30 cellular contexts compared by ENCODE assay signal in the genomic region with DNA sequence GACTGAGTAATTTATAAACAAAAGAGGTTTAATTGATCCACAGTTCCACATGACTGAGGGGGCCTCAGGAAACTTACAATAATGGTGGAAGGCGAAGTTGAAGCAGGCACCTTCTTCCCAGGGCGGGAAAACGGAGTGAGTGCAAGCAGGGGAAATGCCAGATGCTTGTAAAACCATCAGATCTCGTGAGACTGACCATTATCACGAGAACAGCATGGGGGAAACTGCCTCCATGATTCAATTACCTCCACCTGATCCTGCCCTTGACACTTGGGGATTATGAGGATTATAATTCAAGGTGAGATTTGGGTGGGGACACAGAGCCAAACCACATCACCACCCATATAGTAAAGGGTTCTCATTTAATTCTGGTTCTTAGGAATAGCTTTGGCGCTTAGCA.
"Had no signal": no experiment of that assay in that cellular context is flagged by ENCODE, and none has a peak within 500 bp of the region (broad histone marks: within the 10 kb centered on the region; RNA-seq: fewer than 3 reads in every experiment).

No MANE protein-coding gene starts in this region.

- H3K9me3 ChIP-seq: adrenal gland, body of pancreas, esophagus muscularis mucosa, gastrocnemius medialis, heart left ventricle had no signal

- FAIRE-seq: colon had no signal

- DNase-seq: activated CD4-positive, alpha-beta memory T cell treated with anti-CD3 and anti-CD28 coated beads, Interleukin-2, amount 10 ng/mL, durations not matched to agents 7 days and 5 days; activated CD4-positive, alpha-beta T cell treated with anti-CD3 and anti-CD28 coated beads for 4 hours; activated CD4-positive, alpha-beta T cell treated with anti-CD3 and anti-CD28 coated beads, Interleukin-2, amount 10 ng/mL, durations not matched to agents 7 days and 5 days; activated CD4-positive, alpha-beta T cell treated with anti-CD3 and anti-CD28 coated beads, Interleukin-2, amount 50 U/mL, for 4 hours; activated CD4-positive, CD25-positive, alpha-beta regulatory T cell; activated CD4-positive, CD25-positive, alpha-beta regulatory T cell treated with anti-CD3 and anti-CD28 coated beads, Interleukin-2, amount 50 U/mL, for 72 hours; activated CD8-positive, alpha-beta memory T cell treated with anti-CD3 and anti-CD28 coated beads, Interleukin-2, amount 50 U/mL, for 48 hours; activated effector memory CD4-positive, alpha-beta T cell treated with anti-CD3 and anti-CD28 coated beads, Interleukin-2, amount 50 U/mL, for 16 hours; activated naive CD4-positive, alpha-beta T cell treated with anti-CD3 and anti-CD28 coated beads for 36 hours; activated naive CD8-positive, alpha-beta T cell treated with anti-CD3 and anti-CD28 coated beads for 36 hours; activated naive CD8-positive, alpha-beta T cell treated with anti-CD3 and anti-CD28 coated beads, Interleukin-2, amount 50 U/mL, for 24 hours; activated T-cell treated with anti-CD3 and anti-CD28 coated beads for 4 hours; activated T-cell treated with anti-CD3 and anti-CD28 coated beads, Interleukin-2, amount 50 U/mL, for 24 hours; adrenal gland; amygdala; aorta; body of pancreas; caudate nucleus; cortex of kidney; dermis blood vessel endothelial cell; effector CD4-positive, alpha-beta T cell; effector memory CD8-positive, alpha-beta T cell; erythroblast; foreskin keratinocyte; gastrocnemius medialis; glutamatergic neuron; heart left ventricle; T-helper 2 cell had no signal

- H3K27me3 ChIP-seq: adrenal gland, body of pancreas, esophagus muscularis mucosa, gastrocnemius medialis had no signal

- H3K36me3 ChIP-seq: adrenal gland, esophagus muscularis mucosa, gastrocnemius medialis, heart left ventricle had no signal

- H3K4me1 ChIP-seq: adrenal gland, body of pancreas, esophagus muscularis mucosa, foreskin keratinocyte, gastrocnemius medialis, heart left ventricle had no signal

- H3K4me3 ChIP-seq: adrenal gland, body of pancreas, esophagus muscularis mucosa, gastrocnemius medialis, heart left ventricle had no signal

- H3K27ac ChIP-seq: adrenal gland, body of pancreas, esophagus muscularis mucosa, foreskin keratinocyte, gastrocnemius medialis, heart left ventricle had no signal

- ATAC-seq: activated naive CD8-positive, alpha-beta T cell treated with anti-CD3 and anti-CD28 coated beads, Interleukin-2, amount 50 U/mL, for 24 hours; body of pancreas; effector memory CD8-positive, alpha-beta T cell; foreskin keratinocyte; gastrocnemius medialis; heart left ventricle had no signal
